In genomic region chr19:11373166-11373884, GRCh38 we compare ENCODE assay signal across 1 cellular context.
TF ChIP-seq lines count a peak whose summit lies in the region.

No MANE protein-coding gene starts in this region.

TF ChIP-seq in HCT116, 20 proteins besides CTCF, POLR2A, EP300 and RAD21 (continued from another document):
- TF ChIP-seq REST (IDR thresholded peaks at IDR 0.05; ENCODE audit: low read depth) (no peak), JUND (IDR thresholded peaks at IDR 0.05) (no peak), MAX (IDR thresholded peaks at IDR 0.05) (no peak), CBX3 (IDR thresholded peaks at IDR 0.05; ENCODE audit: low read depth) (no peak), FOSL1 (IDR thresholded peaks at IDR 0.05; ENCODE audit: low read depth) (no peak), ZNF274 (IDR thresholded peaks at IDR 0.05; ENCODE audit: low read depth, low read length) (no peak), EZH2 (IDR thresholded peaks at IDR 0.05) (no peak), SRF (IDR thresholded peaks at IDR 0.05; ENCODE audit: low read depth) (no peak), SIN3A (IDR thresholded peaks at IDR 0.05; ENCODE audit: low read depth) (no peak), SP1 (IDR thresholded peaks at IDR 0.05; ENCODE audit: low read depth) (no peak), ZFX (IDR thresholded peaks at IDR 0.05) (no peak)
